Comparison of ENCODE assay signal across 1 cellular context in genomic region chr17:34386925-34387550, GRCh38.
TF ChIP-seq lines count a peak whose summit lies in the region.

No MANE protein-coding gene starts in this region.

TF ChIP-seq in K562, 482 proteins besides CTCF, POLR2A, EP300 and RAD21 (continued from another document):
- TF ChIP-seq MAFK (IDR thresholded peaks at IDR 0.05; ENCODE audit: low read length), result 0 out of 2 replicates have a peak, but pooled peaks have one; percentile 4
- TF ChIP-seq JUND (IDR thresholded peaks at IDR 0.05; ENCODE audit: borderline replicate concordance, low read depth, low read length), result peak; percentile 84
- peak; percentile 72; the same call in 1 of the 3 replicates for TF ChIP-seq JUND (tag; IDR thresholded peaks at IDR 0.05; ENCODE audit: borderline replicate concordance, low read depth, low read length)
- peak; percentile 73; the same call in 1 of the 2 replicates for TF ChIP-seq ZNF592 (IDR thresholded peaks at IDR 0.05)
- TF ChIP-seq ATF7 (IDR thresholded peaks at IDR 0.05), result peak; percentile 44; the same call in 1 of the 2 replicates
- TF ChIP-seq, protein P1, sequence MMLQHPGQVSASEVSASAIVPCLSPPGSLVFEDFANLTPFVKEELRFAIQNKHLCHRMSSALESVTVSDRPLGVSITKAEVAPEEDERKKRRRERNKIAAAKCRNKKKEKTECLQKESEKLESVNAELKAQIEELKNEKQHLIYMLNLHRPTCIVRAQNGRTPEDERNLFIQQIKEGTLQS (IDR thresholded peaks at IDR 0.05), result peak; percentile 80
- TF ChIP-seq, protein P1 (CRISPR knock-in tag; conservative IDR thresholded peaks at IDR 0.05), result no peak
- no peak for TF ChIP-seq NCOA6 (IDR thresholded peaks at IDR 0.05)
- no peak for TF ChIP-seq CREB1 (IDR thresholded peaks at IDR 0.05)
- TF ChIP-seq CREB1 (CRISPR knock-in tag; IDR thresholded peaks at IDR 0.05), result 0 out of 2 replicates have a peak, but pooled peaks have one; percentile 31
- no peak for TF ChIP-seq KDM5B (IDR thresholded peaks at IDR 0.05; ENCODE audit: insufficient replicate concordance, low read depth, low read length)
- peak; percentile 58; the same call in 1 of the 2 replicates for TF ChIP-seq C11orf30 (IDR thresholded peaks at IDR 0.05; ENCODE audit: low read depth)
- no peak for TF ChIP-seq ZNF830 (CRISPR knock-in tag; IDR thresholded peaks at IDR 0.05)
- TF ChIP-seq, protein P2, sequence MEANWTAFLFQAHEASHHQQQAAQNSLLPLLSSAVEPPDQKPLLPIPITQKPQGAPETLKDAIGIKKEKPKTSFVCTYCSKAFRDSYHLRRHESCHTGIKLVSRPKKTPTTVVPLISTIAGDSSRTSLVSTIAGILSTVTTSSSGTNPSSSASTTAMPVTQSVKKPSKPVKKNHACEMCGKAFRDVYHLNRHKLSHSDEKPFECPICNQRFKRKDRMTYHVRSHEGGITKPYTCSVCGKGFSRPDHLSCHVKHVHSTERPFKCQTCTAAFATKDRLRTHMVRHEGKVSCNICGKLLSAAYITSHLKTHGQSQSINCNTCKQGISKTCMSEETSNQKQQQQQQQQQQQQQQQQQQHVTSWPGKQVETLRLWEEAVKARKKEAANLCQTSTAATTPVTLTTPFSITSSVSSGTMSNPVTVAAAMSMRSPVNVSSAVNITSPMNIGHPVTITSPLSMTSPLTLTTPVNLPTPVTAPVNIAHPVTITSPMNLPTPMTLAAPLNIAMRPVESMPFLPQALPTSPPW (CRISPR knock-in tag; IDR thresholded peaks at IDR 0.05), result peak; percentile 45
- TF ChIP-seq, protein P3, sequence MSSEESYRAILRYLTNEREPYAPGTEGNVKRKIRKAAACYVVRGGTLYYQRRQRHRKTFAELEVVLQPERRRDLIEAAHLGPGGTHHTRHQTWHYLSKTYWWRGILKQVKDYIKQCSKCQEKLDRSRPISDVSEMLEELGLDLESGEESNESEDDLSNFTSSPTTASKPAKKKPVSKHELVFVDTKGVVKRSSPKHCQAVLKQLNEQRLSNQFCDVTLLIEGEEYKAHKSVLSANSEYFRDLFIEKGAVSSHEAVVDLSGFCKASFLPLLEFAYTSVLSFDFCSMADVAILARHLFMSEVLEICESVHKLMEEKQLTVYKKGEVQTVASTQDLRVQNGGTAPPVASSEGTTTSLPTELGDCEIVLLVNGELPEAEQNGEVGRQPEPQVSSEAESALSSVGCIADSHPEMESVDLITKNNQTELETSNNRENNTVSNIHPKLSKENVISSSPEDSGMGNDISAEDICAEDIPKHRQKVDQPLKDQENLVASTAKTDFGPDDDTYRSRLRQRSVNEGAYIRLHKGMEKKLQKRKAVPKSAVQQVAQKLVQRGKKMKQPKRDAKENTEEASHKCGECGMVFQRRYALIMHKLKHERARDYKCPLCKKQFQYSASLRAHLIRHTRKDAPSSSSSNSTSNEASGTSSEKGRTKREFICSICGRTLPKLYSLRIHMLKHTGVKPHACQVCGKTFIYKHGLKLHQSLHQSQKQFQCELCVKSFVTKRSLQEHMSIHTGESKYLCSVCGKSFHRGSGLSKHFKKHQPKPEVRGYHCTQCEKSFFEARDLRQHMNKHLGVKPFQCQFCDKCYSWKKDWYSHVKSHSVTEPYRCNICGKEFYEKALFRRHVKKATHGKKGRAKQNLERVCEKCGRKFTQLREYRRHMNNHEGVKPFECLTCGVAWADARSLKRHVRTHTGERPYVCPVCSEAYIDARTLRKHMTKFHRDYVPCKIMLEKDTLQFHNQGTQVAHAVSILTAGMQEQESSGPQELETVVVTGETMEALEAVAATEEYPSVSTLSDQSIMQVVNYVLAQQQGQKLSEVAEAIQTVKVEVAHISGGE (CRISPR knock-in tag; IDR thresholded peaks at IDR 0.05), result peak in 1 of 3 experiments; percentile 57; a peak in 1 of 6 replicates
- no peak for TF ChIP-seq SREBF2 (CRISPR knock-in tag; IDR thresholded peaks at IDR 0.05)
- TF ChIP-seq, protein P4, sequence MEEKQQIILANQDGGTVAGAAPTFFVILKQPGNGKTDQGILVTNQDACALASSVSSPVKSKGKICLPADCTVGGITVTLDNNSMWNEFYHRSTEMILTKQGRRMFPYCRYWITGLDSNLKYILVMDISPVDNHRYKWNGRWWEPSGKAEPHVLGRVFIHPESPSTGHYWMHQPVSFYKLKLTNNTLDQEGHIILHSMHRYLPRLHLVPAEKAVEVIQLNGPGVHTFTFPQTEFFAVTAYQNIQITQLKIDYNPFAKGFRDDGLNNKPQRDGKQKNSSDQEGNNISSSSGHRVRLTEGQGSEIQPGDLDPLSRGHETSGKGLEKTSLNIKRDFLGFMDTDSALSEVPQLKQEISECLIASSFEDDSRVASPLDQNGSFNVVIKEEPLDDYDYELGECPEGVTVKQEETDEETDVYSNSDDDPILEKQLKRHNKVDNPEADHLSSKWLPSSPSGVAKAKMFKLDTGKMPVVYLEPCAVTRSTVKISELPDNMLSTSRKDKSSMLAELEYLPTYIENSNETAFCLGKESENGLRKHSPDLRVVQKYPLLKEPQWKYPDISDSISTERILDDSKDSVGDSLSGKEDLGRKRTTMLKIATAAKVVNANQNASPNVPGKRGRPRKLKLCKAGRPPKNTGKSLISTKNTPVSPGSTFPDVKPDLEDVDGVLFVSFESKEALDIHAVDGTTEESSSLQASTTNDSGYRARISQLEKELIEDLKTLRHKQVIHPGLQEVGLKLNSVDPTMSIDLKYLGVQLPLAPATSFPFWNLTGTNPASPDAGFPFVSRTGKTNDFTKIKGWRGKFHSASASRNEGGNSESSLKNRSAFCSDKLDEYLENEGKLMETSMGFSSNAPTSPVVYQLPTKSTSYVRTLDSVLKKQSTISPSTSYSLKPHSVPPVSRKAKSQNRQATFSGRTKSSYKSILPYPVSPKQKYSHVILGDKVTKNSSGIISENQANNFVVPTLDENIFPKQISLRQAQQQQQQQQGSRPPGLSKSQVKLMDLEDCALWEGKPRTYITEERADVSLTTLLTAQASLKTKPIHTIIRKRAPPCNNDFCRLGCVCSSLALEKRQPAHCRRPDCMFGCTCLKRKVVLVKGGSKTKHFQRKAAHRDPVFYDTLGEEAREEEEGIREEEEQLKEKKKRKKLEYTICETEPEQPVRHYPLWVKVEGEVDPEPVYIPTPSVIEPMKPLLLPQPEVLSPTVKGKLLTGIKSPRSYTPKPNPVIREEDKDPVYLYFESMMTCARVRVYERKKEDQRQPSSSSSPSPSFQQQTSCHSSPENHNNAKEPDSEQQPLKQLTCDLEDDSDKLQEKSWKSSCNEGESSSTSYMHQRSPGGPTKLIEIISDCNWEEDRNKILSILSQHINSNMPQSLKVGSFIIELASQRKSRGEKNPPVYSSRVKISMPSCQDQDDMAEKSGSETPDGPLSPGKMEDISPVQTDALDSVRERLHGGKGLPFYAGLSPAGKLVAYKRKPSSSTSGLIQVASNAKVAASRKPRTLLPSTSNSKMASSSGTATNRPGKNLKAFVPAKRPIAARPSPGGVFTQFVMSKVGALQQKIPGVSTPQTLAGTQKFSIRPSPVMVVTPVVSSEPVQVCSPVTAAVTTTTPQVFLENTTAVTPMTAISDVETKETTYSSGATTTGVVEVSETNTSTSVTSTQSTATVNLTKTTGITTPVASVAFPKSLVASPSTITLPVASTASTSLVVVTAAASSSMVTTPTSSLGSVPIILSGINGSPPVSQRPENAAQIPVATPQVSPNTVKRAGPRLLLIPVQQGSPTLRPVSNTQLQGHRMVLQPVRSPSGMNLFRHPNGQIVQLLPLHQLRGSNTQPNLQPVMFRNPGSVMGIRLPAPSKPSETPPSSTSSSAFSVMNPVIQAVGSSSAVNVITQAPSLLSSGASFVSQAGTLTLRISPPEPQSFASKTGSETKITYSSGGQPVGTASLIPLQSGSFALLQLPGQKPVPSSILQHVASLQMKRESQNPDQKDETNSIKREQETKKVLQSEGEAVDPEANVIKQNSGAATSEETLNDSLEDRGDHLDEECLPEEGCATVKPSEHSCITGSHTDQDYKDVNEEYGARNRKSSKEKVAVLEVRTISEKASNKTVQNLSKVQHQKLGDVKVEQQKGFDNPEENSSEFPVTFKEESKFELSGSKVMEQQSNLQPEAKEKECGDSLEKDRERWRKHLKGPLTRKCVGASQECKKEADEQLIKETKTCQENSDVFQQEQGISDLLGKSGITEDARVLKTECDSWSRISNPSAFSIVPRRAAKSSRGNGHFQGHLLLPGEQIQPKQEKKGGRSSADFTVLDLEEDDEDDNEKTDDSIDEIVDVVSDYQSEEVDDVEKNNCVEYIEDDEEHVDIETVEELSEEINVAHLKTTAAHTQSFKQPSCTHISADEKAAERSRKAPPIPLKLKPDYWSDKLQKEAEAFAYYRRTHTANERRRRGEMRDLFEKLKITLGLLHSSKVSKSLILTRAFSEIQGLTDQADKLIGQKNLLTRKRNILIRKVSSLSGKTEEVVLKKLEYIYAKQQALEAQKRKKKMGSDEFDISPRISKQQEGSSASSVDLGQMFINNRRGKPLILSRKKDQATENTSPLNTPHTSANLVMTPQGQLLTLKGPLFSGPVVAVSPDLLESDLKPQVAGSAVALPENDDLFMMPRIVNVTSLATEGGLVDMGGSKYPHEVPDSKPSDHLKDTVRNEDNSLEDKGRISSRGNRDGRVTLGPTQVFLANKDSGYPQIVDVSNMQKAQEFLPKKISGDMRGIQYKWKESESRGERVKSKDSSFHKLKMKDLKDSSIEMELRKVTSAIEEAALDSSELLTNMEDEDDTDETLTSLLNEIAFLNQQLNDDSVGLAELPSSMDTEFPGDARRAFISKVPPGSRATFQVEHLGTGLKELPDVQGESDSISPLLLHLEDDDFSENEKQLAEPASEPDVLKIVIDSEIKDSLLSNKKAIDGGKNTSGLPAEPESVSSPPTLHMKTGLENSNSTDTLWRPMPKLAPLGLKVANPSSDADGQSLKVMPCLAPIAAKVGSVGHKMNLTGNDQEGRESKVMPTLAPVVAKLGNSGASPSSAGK (IDR thresholded peaks at IDR 0.05), result peak; percentile 29; the same call in 1 of the 2 replicates
- TF ChIP-seq SMARCE1 (IDR thresholded peaks at IDR 0.05), result 0 out of 2 replicates have a peak, but pooled peaks have one; percentile 28
- no peak for TF ChIP-seq HEY1 (CRISPR knock-in tag; IDR thresholded peaks at IDR 0.05; ENCODE audit: borderline replicate concordance)
- TF ChIP-seq ARID1B (IDR thresholded peaks at IDR 0.05), result peak; percentile 56
- peak; percentile 64; the same call in 1 of the 2 replicates for TF ChIP-seq ZKSCAN8 (CRISPR knock-in tag; IDR thresholded peaks at IDR 0.05)
- no peak for TF ChIP-seq E2F3 (CRISPR knock-in tag; IDR thresholded peaks at IDR 0.05)
- TF ChIP-seq ZNF134 (CRISPR knock-in tag; conservative IDR thresholded peaks at IDR 0.05), result no peak
- no peak for TF ChIP-seq LEF1 (IDR thresholded peaks at IDR 0.05)
- no peak for TF ChIP-seq NFIC (IDR thresholded peaks at IDR 0.05)
